In the genomic region with DNA sequence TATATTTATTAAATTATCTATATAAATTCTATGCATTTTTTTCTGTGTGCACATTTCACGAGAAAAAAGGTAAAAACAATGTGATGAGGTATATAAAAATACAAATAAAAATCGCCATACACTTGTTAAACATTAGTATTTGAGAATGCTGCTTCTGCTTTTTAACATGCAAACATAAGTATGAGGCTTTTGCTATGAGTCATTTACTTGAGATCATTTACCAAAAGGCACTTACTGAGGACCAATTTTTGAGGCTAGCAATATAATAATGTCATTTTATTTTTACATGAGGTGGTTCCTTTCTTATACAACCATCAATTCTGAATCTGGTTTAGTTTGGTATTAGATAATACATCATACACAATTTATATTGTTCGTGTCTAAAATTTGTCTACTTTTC, we compare ENCODE assay signal across 15 cellular contexts. TPM values are rescaled to one million over a fixed set of nuclear protein-coding genes. Genes with fewer than 3 reads are reported as not detected.
A peak's percentile ranks its signal among the peaks of the same experiment; 100 is the strongest.
DNase-seq lines count a peak whose midpoint lies in the region; ATAC-seq and TF ChIP-seq lines count a peak whose summit lies in the region.
"Had no signal": no experiment of that assay in that cellular context is flagged by ENCODE, and none has a peak within 500 bp of the region (broad histone marks: within the 10 kb centered on the region; RNA-seq: fewer than 3 reads in every experiment).

No MANE protein-coding gene starts in this region.

- H3K36me3 Mint-ChIP-seq in GM23338 (ENCODE audit: low read depth): peaks cover 72% of the 10 kb centered on the region

- H3K4me3 ChIP-seq in GM23338: no peak overlapping the region

- no peak overlapping the region for H3K4me3 Mint-ChIP-seq in GM23338
- H3K4me3 Mint-ChIP-seq: activated naive CD8-positive, alpha-beta T cell treated with anti-CD3 and anti-CD28 coated beads for 36 hours; CD14-positive monocyte had no signal

- no peaks in the 10 kb centered on the region for H3K4me1 ChIP-seq in GM23338 (ENCODE audit: insufficient read depth)

- peak; percentile 20 for DNase-seq in SIG-M5 treated with dmso at 0.1 percent for 504 hours (lab: John Stamatoyannopoulos, UW; ENCODE audit: unreplicated experiment)
- DNase-seq in left ventricle myocardium superior: no peak
- DNase-seq in GM23338 (ENCODE audit: low spot score): no peak
- DNase-seq in omental fat pad (ENCODE audit: low spot score): no peak
- DNase-seq: activated CD4-positive, alpha-beta T cell treated with anti-CD3 and anti-CD28 coated beads, Interleukin-2, amount 50 U/mL, for 1 hour; activated naive CD8-positive, alpha-beta T cell treated with anti-CD3 and anti-CD28 coated beads for 36 hours; head of caudate nucleus; mammary epithelial cell; NCI-H524 treated with DMSO at 0.1 percent for 48 hours; SW 1271 had no signal

- intact Hi-C loops in left ventricle myocardium superior (cut with micrococcal nuclease): no loop called here

- H3K4me2 ChIP-seq in GM23338: no peak overlapping the region

- H2AFZ ChIP-seq in GM23338: no peak overlapping the region

- H3K9me3 Mint-ChIP-seq in GM23338: peaks cover 9% of the 10 kb centered on the region
- H3K9me3 Mint-ChIP-seq: activated naive CD8-positive, alpha-beta T cell treated with anti-CD3 and anti-CD28 coated beads for 36 hours; CD14-positive monocyte had no signal

- H3K36me3 ChIP-seq in GM23338 (ENCODE audit: insufficient read depth): peaks cover 16% of the 10 kb centered on the region

- no peaks in the 10 kb centered on the region for H3K27me3 ChIP-seq in GM23338 (ENCODE audit: insufficient read depth)

- H3K27ac ChIP-seq in GM23338 (ENCODE audit: low read depth): no peak overlapping the region

- H3K4me1 Mint-ChIP-seq in GM23338: peaks cover 2% of the 10 kb centered on the region; the same call in 2 of the 3 replicates
- H3K4me1 Mint-ChIP-seq: activated naive CD8-positive, alpha-beta T cell treated with anti-CD3 and anti-CD28 coated beads for 36 hours had no signal

- H3F3A ChIP-seq in GM23338 (replicated peaks; ENCODE audit: low read depth): no peaks in the 10 kb centered on the region

- H3K27ac Mint-ChIP-seq in GM23338: no peak overlapping the region
- H3K27ac Mint-ChIP-seq: activated naive CD8-positive, alpha-beta T cell treated with anti-CD3 and anti-CD28 coated beads for 36 hours had no signal

- no peaks in the 10 kb centered on the region for H4K20me1 ChIP-seq in GM23338 (replicated peaks; ENCODE audit: insufficient read depth)

- no peak for TF ChIP-seq CTCF in GM23338 (conservative IDR thresholded peaks at IDR 0.05; ENCODE audit: low read depth in 2 of 2)
- TF ChIP-seq CTCF in omental fat pad (IDR thresholded peaks at IDR 0.05): no peak

- peak; percentile 82 for ATAC-seq in GM18520 (IDR thresholded peaks at IDR 0.05; ENCODE audit: unreplicated experiment)
- peak; percentile 94 for ATAC-seq in GM21619 (IDR thresholded peaks at IDR 0.05; ENCODE audit: unreplicated experiment)
- peak; percentile 96 for ATAC-seq in HG03175 (IDR thresholded peaks at IDR 0.05; ENCODE audit: unreplicated experiment)
- no peak for ATAC-seq in HG03025 (IDR thresholded peaks at IDR 0.05; ENCODE audit: low FRiP score, unreplicated experiment)
- no peak for ATAC-seq in left ventricle myocardium superior
- no peak for ATAC-seq in GM23338
- no peak for ATAC-seq in omental fat pad (ENCODE audit: low FRiP score)

- peaks cover 15% of the 10 kb centered on the region; the same call in 1 of the 2 replicates for H3K79me2 ChIP-seq in GM23338 (replicated peaks; ENCODE audit: insufficient read depth)

- peaks cover 2% of the 10 kb centered on the region for H3K27me3 Mint-ChIP-seq in GM23338 (ENCODE audit: insufficient read depth, low read depth, poor library complexity)
- H3K27me3 Mint-ChIP-seq: activated naive CD8-positive, alpha-beta T cell treated with anti-CD3 and anti-CD28 coated beads for 36 hours had no signal

- H3K9me2 ChIP-seq in GM23338 (ENCODE audit: insufficient read depth): no peaks in the 10 kb centered on the region

TF ChIP-seq in GM23338, 12 proteins besides CTCF, POLR2A, EP300 and RAD21:
- TF ChIP-seq ZNF114 (CRISPR knock-in tag; IDR thresholded peaks at IDR 0.05) (no peak), EZH2 (IDR thresholded peaks at IDR 0.05; ENCODE audit: low read depth, unreplicated experiment) (no peak), CREB1 (CRISPR knock-in tag; IDR thresholded peaks at IDR 0.05; ENCODE audit: low read depth) (no peak), STAT1 (IDR thresholded peaks at IDR 0.05; ENCODE audit: unreplicated experiment) (no peak), ZNF331 (CRISPR knock-in tag; IDR thresholded peaks at IDR 0.05; ENCODE audit: low read depth) (no peak), EZH2phosphoT487 (IDR thresholded peaks at IDR 0.05; ENCODE audit: unreplicated experiment) (no peak)
- TF ChIP-seq, protein P1, sequence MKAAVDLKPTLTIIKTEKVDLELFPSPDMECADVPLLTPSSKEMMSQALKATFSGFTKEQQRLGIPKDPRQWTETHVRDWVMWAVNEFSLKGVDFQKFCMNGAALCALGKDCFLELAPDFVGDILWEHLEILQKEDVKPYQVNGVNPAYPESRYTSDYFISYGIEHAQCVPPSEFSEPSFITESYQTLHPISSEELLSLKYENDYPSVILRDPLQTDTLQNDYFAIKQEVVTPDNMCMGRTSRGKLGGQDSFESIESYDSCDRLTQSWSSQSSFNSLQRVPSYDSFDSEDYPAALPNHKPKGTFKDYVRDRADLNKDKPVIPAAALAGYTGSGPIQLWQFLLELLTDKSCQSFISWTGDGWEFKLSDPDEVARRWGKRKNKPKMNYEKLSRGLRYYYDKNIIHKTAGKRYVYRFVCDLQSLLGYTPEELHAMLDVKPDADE (IDR thresholded peaks at IDR 0.05): no peak
TF ChIP-seq in GM23338: peak in this region for 0.

RNA-seq across cellular contexts. Expression of a gene that starts 25.8 kb away (rescaled TPM):
- total RNA-seq in left ventricle myocardium superior (39.5 TPM), omental fat pad (10 to 100 TPM; 19.5 to 27.7 (median 22.2) TPM)
- 53.5 and 64.8 TPM in 2 replicates for total RNA-seq in GM23338 (2014; rRNA removed; shearing (Covaris generic))
- 26.8 and 29.5 TPM in 2 replicates for polyA plus RNA-seq in GM23338 (2016; fragmentation: Nextera tagmentation; extraction: Ambion mirVana)

Comparison
In these comparisons a context has a peak if more than half of its experiments do, and no peak if none do; other contexts are left out.
1. ATAC-seq: peak in GM18520 (single experiment), GM21619 (single experiment) and HG03175 (single experiment); none in HG03025 (single experiment), left ventricle myocardium superior (single experiment), GM23338 (single experiment) and omental fat pad (single experiment).